In genomic region chr17:194844-195602, GRCh38 we compare ENCODE assay signal across 19 cellular contexts. TPM values are rescaled to one million over a fixed set of nuclear protein-coding genes. Genes with fewer than 3 reads are reported as not detected.
A peak's percentile ranks its signal among the peaks of the same experiment; 100 is the strongest.
DNase-seq lines count a peak whose midpoint lies in the region; ATAC-seq and TF ChIP-seq lines count a peak whose summit lies in the region.
"Had no signal": no experiment of that assay in that cellular context is flagged by ENCODE, and none has a peak within 500 bp of the region (broad histone marks: within the 10 kb centered on the region; RNA-seq: fewer than 3 reads in every experiment).

No MANE protein-coding gene starts in this region.

- no peaks in the 10 kb centered on the region for H3K79me2 ChIP-seq in OCI-LY3 (ENCODE audit: low read length)

- H4K20me1 ChIP-seq in OCI-LY3 (ENCODE audit: insufficient read depth, low read length), result no peaks in the 10 kb centered on the region

- H3K36me3 ChIP-seq in left ventricle myocardium inferior (no peaks in the 10 kb centered on the region), OCI-LY3 (replicated peaks; ENCODE audit: low read depth, low read length) (no peaks in the 10 kb centered on the region), lower lobe of right lung (no peaks in the 10 kb centered on the region), tibial nerve (no peaks in the 10 kb centered on the region)

- H3K4me1 ChIP-seq in right cardiac atrium (ENCODE audit: control insufficient read depth, insufficient read depth, low read length) (peaks cover 2% of the 10 kb centered on the region), left ventricle myocardium inferior (peaks cover 22% of the 10 kb centered on the region), OCI-LY3 (ENCODE audit: low read length) (peaks cover 11% of the 10 kb centered on the region), lower lobe of right lung (peaks cover 14% of the 10 kb centered on the region), tibial nerve (peaks cover 0 to 14% (median 0%) of the 10 kb centered on the region in 4 donors)

- intact Hi-C loops in right cardiac atrium (cut with DNase I), result no loop called here
- intact Hi-C loops in left ventricle myocardium inferior (cut with micrococcal nuclease), result no loop called here
- intact Hi-C loops in lower lobe of right lung (cut with DNase I), result no loop called here

- no peak overlapping the region for H3K27ac ChIP-seq in right cardiac atrium (ENCODE audit: low read length)
- H3K27ac ChIP-seq in left ventricle myocardium inferior (replicated peaks), result no peak overlapping the region
- no peak overlapping the region for H3K27ac ChIP-seq in OCI-LY3 (ENCODE audit: low read length)
- H3K27ac ChIP-seq in lower lobe of right lung, result no peak overlapping the region
- no peak overlapping the region for H3K27ac ChIP-seq in tibial nerve
- H3K27ac ChIP-seq: A549 had no signal

- no peak overlapping the region for H3K4me3 ChIP-seq in right cardiac atrium (ENCODE audit: low read length)
- H3K4me3 ChIP-seq in left ventricle myocardium inferior, result no peak overlapping the region
- no peak overlapping the region for H3K4me3 ChIP-seq in OCI-LY3 (ENCODE audit: low read length)
- H3K4me3 ChIP-seq in lower lobe of right lung, result no peak overlapping the region
- no peak overlapping the region for H3K4me3 ChIP-seq in tibial nerve
- H3K4me3 ChIP-seq: A549 had no signal

- 86% methylated on average over 16 of the region's 16 CpGs for WGBS in right cardiac atrium
- WGBS in tibial nerve, 2 donors, result 77 to 78% methylated on average over 16 of the region's 16 CpGs

- peak overlapping the region; percentile 91 for H2AFZ ChIP-seq in OCI-LY3 (ENCODE audit: low read depth, low read length)

- H3K9me3 ChIP-seq in right cardiac atrium (ENCODE audit: control insufficient read depth, low read length) (no peaks in the 10 kb centered on the region), left ventricle myocardium inferior (replicated peaks) (no peaks in the 10 kb centered on the region), OCI-LY3 (ENCODE audit: insufficient read depth, low read length) (no peaks in the 10 kb centered on the region), lower lobe of right lung (no peaks in the 10 kb centered on the region), tibial nerve (no peaks in the 10 kb centered on the region)
- H3K9me3 ChIP-seq: A549 had no signal

- TF ChIP-seq EP300 in tibial nerve (IDR thresholded peaks at IDR 0.05), result no peak

- no peak overlapping the region for H3K9ac ChIP-seq in OCI-LY3 (ENCODE audit: low read length)

- no peak for TF ChIP-seq POLR2A in tibial nerve (IDR thresholded peaks at IDR 0.05)

- DNase-seq in right cardiac atrium (peak; percentile 8 to 65 (median 27)), left ventricle myocardium inferior (no peak), lower lobe of right lung (peak; percentile 10), NCI-H226 (no peak), tibial nerve (ENCODE audit: low spot score in 2 of 2) (no peak)
- DNase-seq: CD4-positive, CD25-positive, alpha-beta regulatory T cell; EL; Kasumi-1; MM.1S; NCI-H2029 treated with DMSO at 0.1 percent for 48 hours; NCI-H510A; NCI-H774; PC-3 had no signal

- no peak for ATAC-seq in right cardiac atrium
- ATAC-seq in lower lobe of right lung, result no peak
- ATAC-seq in HG03432 (IDR thresholded peaks at IDR 0.05; ENCODE audit: unreplicated experiment), result no peak
- ATAC-seq: PC-3 had no signal

- H3K4me2 ChIP-seq in OCI-LY3 (ENCODE audit: low read length), result peak overlapping the region; percentile 32
- H3K4me2 ChIP-seq: A549 had no signal

- TF ChIP-seq CTCF in left ventricle myocardium inferior (IDR thresholded peaks at IDR 0.05; ENCODE audit: borderline replicate concordance) (no peak), OCI-LY3 (IDR thresholded peaks at IDR 0.05; ENCODE audit: low read depth, low read length) (no peak), lower lobe of right lung (IDR thresholded peaks at IDR 0.05) (no peak), tibial nerve (IDR thresholded peaks at IDR 0.05) (no peak)

- H3K27me3 ChIP-seq in right cardiac atrium (ENCODE audit: control insufficient read depth, insufficient read depth) (no peaks in the 10 kb centered on the region), left ventricle myocardium inferior (ENCODE audit: low read depth) (peaks cover 55% of the 10 kb centered on the region), OCI-LY3 (ENCODE audit: low read depth, low read length) (no peaks in the 10 kb centered on the region), lower lobe of right lung (ENCODE audit: low read depth) (peaks cover 12% of the 10 kb centered on the region), tibial nerve (peaks cover 0 to 24% of the 10 kb centered on the region in 2 donors)

RNA-seq across cellular contexts. Expression of gene DOC2B, which starts 13.6 kb away (rescaled TPM):
- total RNA-seq in right cardiac atrium (1 to 10 TPM; 2.3 to 5.3 (median 3.0) TPM), left ventricle myocardium inferior (2.7 TPM), lower lobe of right lung (6.2 TPM), tibial nerve (10 to 100 TPM; 11.7 to 29.4 (median 16.0) TPM)
- polyA plus RNA-seq in right cardiac atrium, result 2.8 TPM
- total RNA-seq: CD4-positive, CD25-positive, alpha-beta regulatory T cell; HT-29 had no signal
- polyA plus RNA-seq: CD4-positive, CD25-positive, alpha-beta regulatory T cell; IgD-negative memory B cell had no signal

RNA-seq across cellular contexts. Expression of gene SCGB1C2, which starts 57.7 kb away (rescaled TPM):
- not detected for total RNA-seq in right cardiac atrium
- not detected for polyA plus RNA-seq in right cardiac atrium
- not detected for total RNA-seq in left ventricle myocardium inferior
- total RNA-seq in lower lobe of right lung, result not detected
- total RNA-seq in tibial nerve, result not detected
- total RNA-seq: CD4-positive, CD25-positive, alpha-beta regulatory T cell; HT-29; PC-3; SK-MEL-5 had no signal
- polyA plus RNA-seq: A549; CD4-positive, CD25-positive, alpha-beta regulatory T cell; IgD-negative memory B cell had no signal

Comparison
In these comparisons a context has a peak if more than half of its experiments do, and no peak if none do; other contexts are left out.
1. DNase-seq: peak in right cardiac atrium (3 of 3) and lower lobe of right lung (single experiment); none in left ventricle myocardium inferior (single experiment), NCI-H226 (single experiment) and tibial nerve (0 of 2).